17 cellular contexts compared by ENCODE assay signal in genomic region chrX:66004928-66005831, GRCh38. TPM values are rescaled to one million over a fixed set of nuclear protein-coding genes. Genes with fewer than 3 reads are reported as not detected.
DNase-seq lines count a peak whose midpoint lies in the region; ATAC-seq, FAIRE-seq and TF ChIP-seq lines count a peak whose summit lies in the region.
"Had no signal": no experiment of that assay in that cellular context is flagged by ENCODE, and none has a peak within 500 bp of the region (broad histone marks: within the 10 kb centered on the region; RNA-seq: fewer than 3 reads in every experiment).

No MANE protein-coding gene starts in this region.

- POLR2A ChIA-PET in activated CD4-positive, alpha-beta T cell treated with anti-CD3 and anti-CD28 coated beads, Interleukin-2, amount 10 ng/mL, durations not matched to agents 7 days and 5 days (lab: Charles Lee) = no interaction called here

- WGBS in pancreas, 2 donors = 69 to 78% methylated on average over 1 of the region's 1 CpG

- CTCF ChIA-PET in activated CD4-positive, alpha-beta T cell treated with anti-CD3 and anti-CD28 coated beads, Interleukin-2, amount 10 ng/mL, durations not matched to agents 7 days and 5 days (lab: Charles Lee) = interaction anchor here (2.8 kb wide), 1 partner anchor 12 kb away, joined by 11 read pairs; no protein-coding TSS in a partner anchor

- peaks cover 55% of the 10 kb centered on the region for H3K4me1 Mint-ChIP-seq in activated CD4-positive, alpha-beta T cell treated with anti-CD3 and anti-CD28 coated beads, Interleukin-2, amount 10 ng/mL, durations not matched to agents 7 days and 5 days
- H3K4me1 Mint-ChIP-seq in activated T-helper 2 cell treated with anti-CD3 and anti-CD28 coated beads, Interferon-gamma antibody, Interleukin-2, Interleukin-4, amounts not matched to agents 10 μg/mL and 5 μg/mL and 100 μg/mL, durations not matched to agents 14 hours and 24 hours and 36 hours (ENCODE audit: low read depth) = peaks cover 49% of the 10 kb centered on the region
- H3K4me1 Mint-ChIP-seq: mesothelial cell of epicardium had no signal

- no peak for TF ChIP-seq CTCF in pancreas (IDR thresholded peaks at IDR 0.05)

- peaks cover 24% of the 10 kb centered on the region for H3K9me3 Mint-ChIP-seq in activated CD4-positive, alpha-beta T cell treated with anti-CD3 and anti-CD28 coated beads, Interleukin-2, amount 10 ng/mL, durations not matched to agents 7 days and 5 days
- no peaks in the 10 kb centered on the region for H3K9me3 Mint-ChIP-seq in activated T-helper 2 cell treated with anti-CD3 and anti-CD28 coated beads, Interferon-gamma antibody, Interleukin-2, Interleukin-4, amounts not matched to agents 10 μg/mL and 5 μg/mL and 100 μg/mL, durations not matched to agents 14 hours and 24 hours and 36 hours

- no peaks in the 10 kb centered on the region for H3K4me1 ChIP-seq in pancreas
- H3K4me1 ChIP-seq: sigmoid colon, vagina had no signal

- peak; percentile 20 for FAIRE-seq in pancreas (lab: Jason Lieb, UNC)
- FAIRE-seq: G401.6 had no signal

- DNase-seq in activated CD4-positive, alpha-beta T cell treated with anti-CD3 and anti-CD28 coated beads, Interleukin-2, amount 10 ng/mL, durations not matched to agents 7 days and 5 days = no peak
- no peak for DNase-seq in activated CD4-positive, alpha-beta T cell treated with anti-CD3 and anti-CD28 coated beads for 4 hours
- DNase-seq in NOMO-1 (lab: John Stamatoyannopoulos, UW; ENCODE audit: unreplicated experiment in 2 of 2) (peak; percentile 66 to 91), pancreas (no peak), SW 1271 (lab: John Stamatoyannopoulos, UW) (no peak)
- no peak for DNase-seq in activated T-helper 2 cell treated with anti-CD3 and anti-CD28 coated beads, Interferon-gamma antibody, Interleukin-2, Interleukin-4, amounts not matched to agents 10 μg/mL and 5 μg/mL and 100 μg/mL, durations not matched to agents 14 hours and 24 hours and 36 hours (ENCODE audit: low spot score)
- DNase-seq in effector CD4-positive, alpha-beta T cell = no peak
- DNase-seq: activated effector memory CD4-positive, alpha-beta T cell treated with anti-CD3 and anti-CD28 coated beads, Interleukin-2, amount 50 U/mL, for 16 hours; H9; MG63; sigmoid colon; T1000 had no signal

- H3K27me3 Mint-ChIP-seq in activated CD4-positive, alpha-beta T cell treated with anti-CD3 and anti-CD28 coated beads, Interleukin-2, amount 10 ng/mL, durations not matched to agents 7 days and 5 days = no peaks in the 10 kb centered on the region
- no peaks in the 10 kb centered on the region for H3K27me3 Mint-ChIP-seq in activated T-helper 2 cell treated with anti-CD3 and anti-CD28 coated beads, Interferon-gamma antibody, Interleukin-2, Interleukin-4, amounts not matched to agents 10 μg/mL and 5 μg/mL and 100 μg/mL, durations not matched to agents 14 hours and 24 hours and 36 hours (ENCODE audit: low read depth)

- H3K36me3 ChIP-seq in pancreas = no peaks in the 10 kb centered on the region
- H3K36me3 ChIP-seq: MG63, sigmoid colon, vagina had no signal

- H3K36me3 Mint-ChIP-seq in activated CD4-positive, alpha-beta T cell treated with anti-CD3 and anti-CD28 coated beads, Interleukin-2, amount 10 ng/mL, durations not matched to agents 7 days and 5 days (ENCODE audit: low read depth) = peaks cover 19% of the 10 kb centered on the region
- peaks cover 11% of the 10 kb centered on the region for H3K36me3 Mint-ChIP-seq in activated T-helper 2 cell treated with anti-CD3 and anti-CD28 coated beads, Interferon-gamma antibody, Interleukin-2, Interleukin-4, amounts not matched to agents 10 μg/mL and 5 μg/mL and 100 μg/mL, durations not matched to agents 14 hours and 24 hours and 36 hours (ENCODE audit: low read depth)
- H3K36me3 Mint-ChIP-seq: mesothelial cell of epicardium had no signal

- ATAC-seq in pancreas (peak in 1 of 4 donors; percentile 57), GM19351 (IDR thresholded peaks at IDR 0.05; ENCODE audit: unreplicated experiment) (no peak)

- H3K9me3 ChIP-seq in pancreas = no peaks in the 10 kb centered on the region
- H3K9me3 ChIP-seq: MG63, sigmoid colon, vagina had no signal

- peak overlapping the region; percentile 43 for H3K4me3 Mint-ChIP-seq in activated CD4-positive, alpha-beta T cell treated with anti-CD3 and anti-CD28 coated beads, Interleukin-2, amount 10 ng/mL, durations not matched to agents 7 days and 5 days
- peak overlapping the region; percentile 24 for H3K4me3 Mint-ChIP-seq in activated T-helper 2 cell treated with anti-CD3 and anti-CD28 coated beads, Interferon-gamma antibody, Interleukin-2, Interleukin-4, amounts not matched to agents 10 μg/mL and 5 μg/mL and 100 μg/mL, durations not matched to agents 14 hours and 24 hours and 36 hours (ENCODE audit: low read depth)
- H3K4me3 Mint-ChIP-seq: H9, mesothelial cell of epicardium had no signal

- H3K27me3 ChIP-seq in pancreas = peaks cover 0 to 8% (median 0%) of the 10 kb centered on the region in 4 donors
- H3K27me3 ChIP-seq: MG63, sigmoid colon, vagina had no signal

- H3K4me3 ChIP-seq in pancreas = no peak overlapping the region
- H3K4me3 ChIP-seq: MG63, sigmoid colon, vagina had no signal

- intact Hi-C loops in activated T-helper 2 cell treated with anti-CD3 and anti-CD28 coated beads, Interferon-gamma antibody, Interleukin-2, Interleukin-4, amounts not matched to agents 10 μg/mL and 5 μg/mL and 100 μg/mL, durations not matched to agents 14 hours and 24 hours and 36 hours (cut with micrococcal nuclease) = no loop called here
- intact Hi-C loops in pancreas (cut with DNase I) = no loop called here

- peak overlapping the region; percentile 85 for H3K27ac Mint-ChIP-seq in activated CD4-positive, alpha-beta T cell treated with anti-CD3 and anti-CD28 coated beads, Interleukin-2, amount 10 ng/mL, durations not matched to agents 7 days and 5 days
- peak overlapping the region; percentile 88 for H3K27ac Mint-ChIP-seq in activated T-helper 2 cell treated with anti-CD3 and anti-CD28 coated beads, Interferon-gamma antibody, Interleukin-2, Interleukin-4, amounts not matched to agents 10 μg/mL and 5 μg/mL and 100 μg/mL, durations not matched to agents 14 hours and 24 hours and 36 hours
- H3K27ac Mint-ChIP-seq: H9, mesothelial cell of epicardium had no signal

- H3K27ac ChIP-seq in pancreas = no peak overlapping the region
- H3K27ac ChIP-seq: sigmoid colon, vagina had no signal

RNA-seq across cellular contexts. Expression of gene VSIG4, which starts 34.7 kb away (rescaled TPM):
- not detected for total RNA-seq in activated CD4-positive, alpha-beta T cell treated with anti-CD3 and anti-CD28 coated beads, Interleukin-2, amount 10 ng/mL, durations not matched to agents 7 days and 5 days
- not detected in 2 replicates for total RNA-seq in activated T-helper 2 cell treated with anti-CD3 and anti-CD28 coated beads, Interferon-gamma antibody, Interleukin-2, Interleukin-4, amounts not matched to agents 10 μg/mL and 5 μg/mL and 100 μg/mL, durations not matched to agents 14 hours and 24 hours and 36 hours
- 10 to 100 TPM in 3 of 6 donors, 1 to 10 TPM in 3; 1.4 to 42.6 (median 8.5) TPM for total RNA-seq in pancreas
- 1 to 10 TPM; 4.2 to 5.1 TPM for polyA plus RNA-seq in pancreas
- total RNA-seq: A172, H9, mesothelial cell of epicardium had no signal

Comparison
In these comparisons a context has a peak if more than half of its experiments do, and no peak if none do; other contexts are left out.
1. DNase-seq: peak in NOMO-1 (2 of 2); none in activated CD4-positive, alpha-beta T cell treated with anti-CD3 and anti-CD28 coated beads, Interleukin-2, amount 10 ng/mL, durations not matched to agents 7 days and 5 days (single experiment), activated CD4-positive, alpha-beta T cell treated with anti-CD3 and anti-CD28 coated beads for 4 hours (0 of 2), activated T-helper 2 cell treated with anti-CD3 and anti-CD28 coated beads, Interferon-gamma antibody, Interleukin-2, Interleukin-4, amounts not matched to agents 10 μg/mL and 5 μg/mL and 100 μg/mL, durations not matched to agents 14 hours and 24 hours and 36 hours (single experiment), pancreas (0 of 6), effector CD4-positive, alpha-beta T cell (single experiment) and SW 1271 (0 of 2).